ENCODE assay signal across 20 cellular contexts in genomic region chr18:35477974-35478373, GRCh38. TPM values are rescaled to one million over a fixed set of nuclear protein-coding genes. Genes with fewer than 3 reads are reported as not detected.
DNase-seq lines count a peak whose midpoint lies in the region; ATAC-seq, FAIRE-seq and TF ChIP-seq lines count a peak whose summit lies in the region.
"Had no signal": no experiment of that assay in that cellular context is flagged by ENCODE, and none has a peak within 500 bp of the region (broad histone marks: within the 10 kb centered on the region; RNA-seq: fewer than 3 reads in every experiment).

No MANE protein-coding gene starts in this region.

- TF ChIP-seq EP300 in A549 (IDR thresholded peaks at IDR 0.05): no peak

- peak overlapping the region; percentile 68 for H3K9ac ChIP-seq in astrocyte (ENCODE audit: low read length)

- H3K4me3 Mint-ChIP-seq in astrocyte (ENCODE audit: unreplicated experiment): no peak overlapping the region
- no peak overlapping the region for H3K4me3 Mint-ChIP-seq in activated CD4-positive, alpha-beta T cell treated with anti-CD3 and anti-CD28 coated beads, Interleukin-2, amount 10 ng/mL, durations not matched to agents 7 days and 5 days
- H3K4me3 Mint-ChIP-seq: B cell, IgD-negative memory B cell, mesothelial cell of epicardium had no signal

- ATAC-seq in A549 (0 out of 6 replicates have a peak, but pooled peaks of 1 of the 2 experiments have one; percentile 14), GM21786 (IDR thresholded peaks at IDR 0.05; ENCODE audit: unreplicated experiment) (peak; percentile 11), HG02840 (IDR thresholded peaks at IDR 0.05; ENCODE audit: low FRiP score, unreplicated experiment) (no peak), GM21447 (IDR thresholded peaks at IDR 0.05; ENCODE audit: unreplicated experiment) (no peak)

- H3K79me2 ChIP-seq in astrocyte (ENCODE audit: insufficient read depth, low read length) (peaks cover 39% of the 10 kb centered on the region), hepatocyte (peaks cover 34% of the 10 kb centered on the region)

- TF ChIP-seq POLR2A in A549 (IDR thresholded peaks at IDR 0.05; ENCODE audit: low read length): no peak

- peak overlapping the region; percentile 19 for H3K27ac Mint-ChIP-seq in astrocyte (ENCODE audit: unreplicated experiment)
- no peak overlapping the region for H3K27ac Mint-ChIP-seq in activated CD4-positive, alpha-beta T cell treated with anti-CD3 and anti-CD28 coated beads, Interleukin-2, amount 10 ng/mL, durations not matched to agents 7 days and 5 days
- H3K27ac Mint-ChIP-seq: B cell, mesothelial cell of epicardium had no signal

- H3K9me2 ChIP-seq in hepatocyte (replicated peaks; ENCODE audit: insufficient read depth): no peaks in the 10 kb centered on the region

- H3K27me3 Mint-ChIP-seq in astrocyte (ENCODE audit: low read depth, unreplicated experiment): no peaks in the 10 kb centered on the region
- no peaks in the 10 kb centered on the region for H3K27me3 Mint-ChIP-seq in activated CD4-positive, alpha-beta T cell treated with anti-CD3 and anti-CD28 coated beads, Interleukin-2, amount 10 ng/mL, durations not matched to agents 7 days and 5 days
- H3K27me3 Mint-ChIP-seq: B cell; IgD-negative memory B cell; stimulated activated naive CD8-positive, alpha-beta T cell treated with anti-CD3 and anti-CD28 coated beads, Interleukin-15, amount 100 ng/mL, for 72 hours had no signal

- H2AFZ ChIP-seq in astrocyte (ENCODE audit: low read depth, low read length): no peak overlapping the region
- H2AFZ ChIP-seq in hepatocyte: no peak overlapping the region

- H3K27me3 ChIP-seq in astrocyte (ENCODE audit: insufficient read depth, low read length): no peaks in the 10 kb centered on the region
- H3K27me3 ChIP-seq in hepatocyte: no peaks in the 10 kb centered on the region
- H3K27me3 ChIP-seq: ovary had no signal

- TF ChIP-seq RAD21 in A549 (conservative IDR thresholded peaks at IDR 0.05 in 1 of 2, IDR thresholded peaks at IDR 0.05 in 1 of 2): no peak

- POLR2A ChIA-PET in A549 (lab: Yijun Ruan, JAX): interaction anchor here (0.7 to 5.6 kb wide), 4 partner anchors 20 to 494 kb away, joined by 3 to 41 read pairs (median 6); partner anchors contain the start of genes INO80C and RMP24
- POLR2A ChIA-PET in activated CD4-positive, alpha-beta T cell treated with anti-CD3 and anti-CD28 coated beads, Interleukin-2, amount 10 ng/mL, durations not matched to agents 7 days and 5 days (lab: Charles Lee): no interaction called here

- H3K9me3 ChIP-seq in A549 (no peaks in the 10 kb centered on the region), astrocyte (ENCODE audit: insufficient read depth, low read depth, low read length) (no peaks in the 10 kb centered on the region), hepatocyte (ENCODE audit: low read depth) (no peaks in the 10 kb centered on the region)
- H3K9me3 ChIP-seq: ovary had no signal

- peaks cover 57% of the 10 kb centered on the region for H3K4me1 ChIP-seq in A549
- H3K4me1 ChIP-seq in astrocyte (ENCODE audit: insufficient read depth, low read length): peaks cover 30% of the 10 kb centered on the region
- peaks cover 21% of the 10 kb centered on the region for H3K4me1 ChIP-seq in hepatocyte (ENCODE audit: insufficient read depth)

- H3K9me3 Mint-ChIP-seq in astrocyte (ENCODE audit: unreplicated experiment): no peaks in the 10 kb centered on the region
- no peaks in the 10 kb centered on the region for H3K9me3 Mint-ChIP-seq in activated CD4-positive, alpha-beta T cell treated with anti-CD3 and anti-CD28 coated beads, Interleukin-2, amount 10 ng/mL, durations not matched to agents 7 days and 5 days
- H3K9me3 Mint-ChIP-seq: IgD-negative memory B cell had no signal

- no peak for TF ChIP-seq CTCF in A549 (IDR thresholded peaks at IDR 0.05)
- TF ChIP-seq CTCF in astrocyte (IDR thresholded peaks at IDR 0.05; ENCODE audit: insufficient read depth, low read depth, low read length): no peak
- TF ChIP-seq CTCF in hepatocyte (IDR thresholded peaks at IDR 0.05; ENCODE audit: poor library complexity): no peak

- H4K20me1 ChIP-seq in astrocyte (ENCODE audit: insufficient read depth, low read length) (no peaks in the 10 kb centered on the region), hepatocyte (ENCODE audit: insufficient read depth, poor library complexity, severe bottlenecking) (no peaks in the 10 kb centered on the region)

- H3K36me3 Mint-ChIP-seq in astrocyte (ENCODE audit: low read depth, unreplicated experiment): peaks cover 6% of the 10 kb centered on the region
- peaks cover 14% of the 10 kb centered on the region for H3K36me3 Mint-ChIP-seq in activated CD4-positive, alpha-beta T cell treated with anti-CD3 and anti-CD28 coated beads, Interleukin-2, amount 10 ng/mL, durations not matched to agents 7 days and 5 days (ENCODE audit: low read depth)

- H3K27ac ChIP-seq in A549: peak overlapping the region; percentile 90 to 91
- peak overlapping the region; percentile 94 for H3K27ac ChIP-seq in astrocyte (ENCODE audit: low read depth, low read length)
- H3K27ac ChIP-seq in hepatocyte: peak overlapping the region; percentile 91
- H3K27ac ChIP-seq: ovary had no signal

- H3K4me2 ChIP-seq in A549 (peak overlapping the region; percentile 71), astrocyte (ENCODE audit: low read length) (peak overlapping the region; percentile 66), hepatocyte (peak overlapping the region; percentile 49)

- no peak for FAIRE-seq in A549 (lab: Jason Lieb, UNC)
- no peak for FAIRE-seq in astrocyte (lab: Jason Lieb, UNC)
- FAIRE-seq: kidney had no signal

- H3K36me3 ChIP-seq in astrocyte (ENCODE audit: insufficient read depth, low read length) (no peaks in the 10 kb centered on the region), hepatocyte (replicated peaks; ENCODE audit: insufficient read depth, low read depth) (no peaks in the 10 kb centered on the region)
- H3K36me3 ChIP-seq: ovary had no signal

- CTCF ChIA-PET in A549 (lab: Yijun Ruan, JAX): no interaction called here
- CTCF ChIA-PET in activated CD4-positive, alpha-beta T cell treated with anti-CD3 and anti-CD28 coated beads, Interleukin-2, amount 10 ng/mL, durations not matched to agents 7 days and 5 days (lab: Charles Lee): interaction anchor here (0.6 to 1.3 kb wide), 6 partner anchors 13 to 497 kb away, joined by 3 to 5 read pairs (median 3); partner anchors contain the start of gene INO80C

- no peak for DNase-seq in A549 (ENCODE audit: low read depth in 1 of 2, low spot score in 1 of 2)
- DNase-seq in astrocyte (ENCODE audit: low read depth): no peak
- no peak for DNase-seq in hepatocyte (ENCODE audit: low spot score)
- no peak for DNase-seq in LoVo (ENCODE audit: low spot score)
- no peak for DNase-seq in activated CD4-positive, alpha-beta T cell treated with anti-CD3 and anti-CD28 coated beads, Interleukin-2, amount 10 ng/mL, durations not matched to agents 7 days and 5 days
- DNase-seq: activated effector memory CD4-positive, alpha-beta T cell treated with Interleukin-2 at 50 U/mL for 16 hours; DND-41; GOT3; kidney; NCI-H1105 treated with DMSO at 0.1 percent for 48 hours; NCI-H2171; NCI-H82; ovary had no signal

- peak overlapping the region; percentile 15; the same call in 2 of the 3 replicates for H3K4me3 ChIP-seq in A549
- peak overlapping the region; percentile 32 for H3K4me3 ChIP-seq in astrocyte (ENCODE audit: insufficient read depth, low read depth, low read length)
- H3K4me3 ChIP-seq in hepatocyte: no peak overlapping the region
- H3K4me3 ChIP-seq: ovary had no signal

- peaks cover 18% of the 10 kb centered on the region for H3K4me1 Mint-ChIP-seq in astrocyte (ENCODE audit: low read depth, unreplicated experiment)
- H3K4me1 Mint-ChIP-seq in activated CD4-positive, alpha-beta T cell treated with anti-CD3 and anti-CD28 coated beads, Interleukin-2, amount 10 ng/mL, durations not matched to agents 7 days and 5 days: peaks cover 4% of the 10 kb centered on the region
- H3K4me1 Mint-ChIP-seq: mesothelial cell of epicardium had no signal

TF ChIP-seq in A549, 52 proteins besides CTCF, POLR2A, EP300 and RAD21 (continues in another document):
- TF ChIP-seq BHLHE40 (IDR thresholded peaks at IDR 0.05; ENCODE audit: low read depth, low read length) (no peak), HOXA7 (CRISPR knock-in tag; IDR thresholded peaks at IDR 0.05) (no peak), MAFK (IDR thresholded peaks at IDR 0.05; ENCODE audit: partially characterized antibody) (no peak), FOXS1 (CRISPR knock-in tag; IDR thresholded peaks at IDR 0.05) (no peak), EHMT2 (IDR thresholded peaks at IDR 0.05; ENCODE audit: low read depth) (no peak), TP53 (CRISPR knock-in tag; IDR thresholded peaks at IDR 0.05) (no peak), HOXB5 (CRISPR knock-in tag; IDR thresholded peaks at IDR 0.05) (no peak), MAZ (IDR thresholded peaks at IDR 0.05; ENCODE audit: borderline replicate concordance, low read depth, low read length) (no peak), FOSL2 (IDR thresholded peaks at IDR 0.05) (no peak), FOSL2 (CRISPR knock-in tag; IDR thresholded peaks at IDR 0.05) (no peak), CHD4 (IDR thresholded peaks at IDR 0.05; ENCODE audit: borderline replicate concordance) (no peak), BCL3 (IDR thresholded peaks at IDR 0.05) (no peak), EHF (CRISPR knock-in tag; IDR thresholded peaks at IDR 0.05) (no peak), MYC (IDR thresholded peaks at IDR 0.05; ENCODE audit: borderline replicate concordance, low read length) (no peak), HEYL (CRISPR knock-in tag; IDR thresholded peaks at IDR 0.05) (no peak), KDM1A (IDR thresholded peaks at IDR 0.05; ENCODE audit: low read depth) (no peak)

RNA-seq across cellular contexts. Expression of gene INO80C, which starts 19.8 kb away (rescaled TPM):
- 22.1 and 22.4 TPM in 2 replicates for polyA plus RNA-seq in A549 (2011; rRNA removed)
- 24.2 TPM in 2 replicates for polyA plus RNA-seq in A549 (2012; cell fraction: cytosol; rRNA removed)
- 18.3 and 31.9 TPM in 2 replicates for polyA plus RNA-seq in A549 (2012; cell fraction: nucleus; rRNA removed)
- polyA plus RNA-seq in A549 (2017; fragmentation: RNase III; extraction: RNeasy Plus Mini Kit Qiagen cat#74134 plus additional on column Dnase treatment): 30.8 to 34.4 TPM (median 33.3 TPM) in 3 replicates
- polyA minus RNA-seq in A549 (2011; rRNA and poly(A)+ RNA removed): 13.1 TPM in 2 replicates
- total RNA-seq in astrocyte: 21.1 and 24.6 TPM in 2 replicates
- 16.5 and 16.6 TPM in 2 replicates for total RNA-seq in hepatocyte
- 25.1 and 42.2 TPM in 2 replicates for polyA plus RNA-seq in hepatocyte
- total RNA-seq in activated CD4-positive, alpha-beta T cell treated with anti-CD3 and anti-CD28 coated beads, Interleukin-2, amount 10 ng/mL, durations not matched to agents 7 days and 5 days: 10 to 100 TPM; 18.9 to 22.0 TPM
